ENCODE assay signal across 18 cellular contexts in the genomic region with DNA sequence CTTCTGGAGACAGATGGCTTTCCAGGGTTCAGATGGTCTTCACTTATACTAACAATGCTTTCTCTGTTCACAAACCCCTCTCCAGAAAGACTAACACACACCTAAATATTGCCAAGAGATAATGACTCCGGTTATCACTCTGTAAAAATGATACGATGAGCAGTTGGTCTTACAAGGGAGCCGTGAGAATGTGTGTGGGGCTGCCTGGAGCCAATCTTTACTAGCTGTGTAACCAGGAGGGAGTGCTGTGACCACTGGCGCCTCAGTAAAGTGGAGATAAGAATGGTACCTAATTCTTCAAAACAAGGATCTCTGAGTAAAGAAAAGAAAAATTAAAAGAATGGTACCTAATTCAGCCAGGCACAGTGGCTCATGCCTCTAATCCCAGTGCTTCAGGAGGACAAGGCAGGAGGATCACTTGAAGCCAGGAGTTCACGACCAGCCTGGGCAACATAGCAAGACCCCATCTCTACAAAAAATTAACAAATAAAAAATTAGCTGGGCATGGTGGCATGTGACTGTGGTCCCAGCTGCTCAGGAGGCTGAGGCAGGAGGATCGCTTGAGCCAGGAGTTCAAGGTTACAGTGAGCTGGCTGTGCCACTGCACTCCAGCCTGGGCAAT. TPM values are rescaled to one million over a fixed set of nuclear protein-coding genes. Genes with fewer than 3 reads are reported as not detected.
DNase-seq lines count a peak whose midpoint lies in the region; ATAC-seq and TF ChIP-seq lines count a peak whose summit lies in the region.
"Had no signal": no experiment of that assay in that cellular context is flagged by ENCODE, and none has a peak within 500 bp of the region (broad histone marks: within the 10 kb centered on the region; RNA-seq: fewer than 3 reads in every experiment).

No MANE protein-coding gene starts in this region.

- TF ChIP-seq POLR2A in heart left ventricle (IDR thresholded peaks at IDR 0.05), result no peak

- intact Hi-C loops in heart left ventricle (cut with DNase I), result no loop called here
- intact Hi-C loops in cardiac septum (cut with DNase I), result no loop called here

- H3K27ac ChIP-seq in heart left ventricle (peak overlapping the region; percentile 58 to 98 (median 92)), urinary bladder (ENCODE audit: low read depth) (peak overlapping the region; percentile 25)

- H3K36me3 Mint-ChIP-seq in progenitor cell of endocrine pancreas (ENCODE audit: insufficient read depth), result no peaks in the 10 kb centered on the region

- H3K27me3 ChIP-seq in heart left ventricle, result no peaks in the 10 kb centered on the region
- H3K27me3 ChIP-seq: left lung had no signal

- TF ChIP-seq CTCF in heart left ventricle (IDR thresholded peaks at IDR 0.05), result no peak
- no peak for TF ChIP-seq CTCF in fibroblast of villous mesenchyme (IDR thresholded peaks at IDR 0.05; ENCODE audit: insufficient read depth, low read depth, low read length)
- TF ChIP-seq CTCF in progenitor cell of endocrine pancreas (IDR thresholded peaks at IDR 0.05; ENCODE audit: unreplicated experiment), result no peak

- DNase-seq in heart left ventricle (no peak), cardiac septum (ENCODE audit: low spot score) (no peak), fibroblast of villous mesenchyme (ENCODE audit: low read depth) (peak; percentile 78), progenitor cell of endocrine pancreas (ENCODE audit: low spot score, unreplicated experiment) (no peak), NCI-H1092 treated with DMSO at 0.1 percent for 48 hours (lab: John Stamatoyannopoulos, UW) (no peak), NCI-H2107 treated with DMSO at 0.1 percent for 48 hours (lab: John Stamatoyannopoulos, UW; ENCODE audit: unreplicated experiment) (no peak)
- no peak for DNase-seq in effector CD8-positive, alpha-beta T cell (lab: John Stamatoyannopoulos, UW)
- DNase-seq: activated CD8-positive, alpha-beta T cell treated with anti-CD3 and anti-CD28 coated beads for 36 hours; COR-L47; left lung; NCI-H187; NCI-H510A; small intestine; stimulated activated naive CD4-positive, alpha-beta T cell treated with Interleukin-2 at 50 U/mL for 16 hours had no signal

- H3K4me3 Mint-ChIP-seq in progenitor cell of endocrine pancreas (ENCODE audit: low read depth), result no peak overlapping the region
- H3K4me3 Mint-ChIP-seq: activated CD8-positive, alpha-beta T cell treated with anti-CD3 and anti-CD28 coated beads for 36 hours had no signal

- no peaks in the 10 kb centered on the region for H3K27me3 Mint-ChIP-seq in progenitor cell of endocrine pancreas
- H3K27me3 Mint-ChIP-seq: activated CD8-positive, alpha-beta T cell treated with anti-CD3 and anti-CD28 coated beads for 36 hours had no signal

- peaks cover 11% of the 10 kb centered on the region for H3K4me1 Mint-ChIP-seq in progenitor cell of endocrine pancreas (ENCODE audit: low read depth)

- H3K4me3 ChIP-seq in heart left ventricle (no peak overlapping the region), fibroblast of villous mesenchyme (ENCODE audit: low read depth, low read length) (no peak overlapping the region), urinary bladder (ENCODE audit: low read depth, low read length) (no peak overlapping the region)
- H3K4me3 ChIP-seq: left lung had no signal

- H3K36me3 ChIP-seq in heart left ventricle (peaks cover 0 to 30% (median 5%) of the 10 kb centered on the region in 9 donors), urinary bladder (ENCODE audit: insufficient read depth) (peaks cover 1% of the 10 kb centered on the region)
- H3K36me3 ChIP-seq: left lung had no signal

- H3K4me1 ChIP-seq in heart left ventricle, result peaks cover 2 to 99% (median 82%) of the 10 kb centered on the region in 12 donors
- H3K4me1 ChIP-seq in urinary bladder (ENCODE audit: insufficient read depth), result no peaks in the 10 kb centered on the region

- no peaks in the 10 kb centered on the region for H3K9me3 ChIP-seq in heart left ventricle
- H3K9me3 ChIP-seq: left lung had no signal

- peak overlapping the region; percentile 24 for H3K27ac Mint-ChIP-seq in progenitor cell of endocrine pancreas
- H3K27ac Mint-ChIP-seq: activated CD8-positive, alpha-beta T cell treated with anti-CD3 and anti-CD28 coated beads for 36 hours had no signal

- ATAC-seq in heart left ventricle, result no peak
- ATAC-seq: activated CD8-positive, alpha-beta T cell treated with anti-CD3 and anti-CD28 coated beads for 36 hours; left lung had no signal

- WGBS in heart left ventricle, 4 donors, result 55 to 57% (median 55%) methylated on average over 6 of the region's 6 CpGs
- 35% methylated on average over 6 of the region's 6 CpGs for WGBS in urinary bladder

- H3K9me3 Mint-ChIP-seq in progenitor cell of endocrine pancreas (ENCODE audit: low read depth), result no peaks in the 10 kb centered on the region
- H3K9me3 Mint-ChIP-seq: activated CD8-positive, alpha-beta T cell treated with anti-CD3 and anti-CD28 coated beads for 36 hours had no signal

RNA-seq across cellular contexts. Expression of a gene that starts 39.9 kb away (rescaled TPM):
- under 1 TPM in 2 of 9 donors, not detected in 7; 0.35 to 0.42 TPM for total RNA-seq in heart left ventricle
- polyA plus RNA-seq in heart left ventricle, result under 1 TPM in 1 of 2 donors, not detected in 1; 0.33 TPM
- total RNA-seq in cardiac septum, result not detected
- total RNA-seq in fibroblast of villous mesenchyme, result 1.3 TPM in 1 of 2 replicates, not detected in the other
- total RNA-seq in progenitor cell of endocrine pancreas, result not detected in 2 replicates
- total RNA-seq in urinary bladder, result 8.9 TPM
- 3.7 TPM for polyA plus RNA-seq in urinary bladder
- total RNA-seq: A673; activated CD8-positive, alpha-beta T cell treated with anti-CD3 and anti-CD28 coated beads for 36 hours; dermis microvascular lymphatic vessel endothelial cell; LHCN-M2 had no signal
